Comparison of ENCODE assay signal across 8 cellular contexts in genomic region chr16:29925805-29926674, GRCh38. TPM values are rescaled to one million over a fixed set of nuclear protein-coding genes. Genes with fewer than 3 reads are reported as not detected.
DNase-seq lines count a peak whose midpoint lies in the region; ATAC-seq and TF ChIP-seq lines count a peak whose summit lies in the region.

KCTD13 (minus strand) TSS chr16:29926226; CDS start chr16:29926033, 193 bp downstream.

- ATAC-seq in HG02623 (IDR thresholded peaks at IDR 0.05; ENCODE audit: unreplicated experiment): peak; percentile 77
- ATAC-seq in activated naive CD8-positive, alpha-beta T cell treated with anti-CD3 and anti-CD28 coated beads, Interleukin-2, amount 50 U/mL, for 24 hours: peak; percentile 89

- H3K36me3 Mint-ChIP-seq in activated naive CD8-positive, alpha-beta T cell treated with anti-CD3 and anti-CD28 coated beads, Interleukin-2, amount 50 U/mL, for 24 hours (ENCODE audit: low read depth): peaks cover 12% of the 10 kb centered on the region
- H3K36me3 Mint-ChIP-seq in type B pancreatic cell: no peaks in the 10 kb centered on the region

- H3K4me3 Mint-ChIP-seq in activated naive CD8-positive, alpha-beta T cell treated with anti-CD3 and anti-CD28 coated beads, Interleukin-2, amount 50 U/mL, for 24 hours: peak within 1 kb of the TSS; percentile 92
- peak within 1 kb of the TSS; percentile 95 for H3K4me3 Mint-ChIP-seq in type B pancreatic cell

- H3K4me1 Mint-ChIP-seq in activated naive CD8-positive, alpha-beta T cell treated with anti-CD3 and anti-CD28 coated beads, Interleukin-2, amount 50 U/mL, for 24 hours: peaks cover 37% of the 10 kb centered on the region
- H3K4me1 Mint-ChIP-seq in type B pancreatic cell (ENCODE audit: unreplicated experiment): peaks cover 33% of the 10 kb centered on the region

- intact Hi-C loops in cardiac septum (cut with DNase I): loop anchor here (5.0 kb wide), 1 partner anchor 71 kb away; the partner anchor contains the start of genes HIRIP3 and INO80E

- H3K27ac Mint-ChIP-seq in activated naive CD8-positive, alpha-beta T cell treated with anti-CD3 and anti-CD28 coated beads, Interleukin-2, amount 50 U/mL, for 24 hours: peak within 1 kb of the TSS; percentile 93
- peak within 1 kb of the TSS; percentile 92 for H3K27ac Mint-ChIP-seq in type B pancreatic cell

- no peak for TF ChIP-seq CTCF in type B pancreatic cell (conservative IDR thresholded peaks at IDR 0.05)

- no peaks in the 10 kb centered on the region for H3K9me3 Mint-ChIP-seq in activated naive CD8-positive, alpha-beta T cell treated with anti-CD3 and anti-CD28 coated beads, Interleukin-2, amount 50 U/mL, for 24 hours
- no peaks in the 10 kb centered on the region for H3K9me3 Mint-ChIP-seq in type B pancreatic cell

- TF ChIP-seq POLR2A in GM10847 (IDR thresholded peaks at IDR 0.05; ENCODE audit: extremely low read depth, insufficient read length): peak; percentile 89

- DNase-seq in NCI-H1105 treated with DMSO at 0.1 percent for 48 hours (lab: John Stamatoyannopoulos, UW) (peak; percentile 69), SW480 (ENCODE audit: low spot score) (peak; percentile 78), cardiac septum (ENCODE audit: low spot score) (peak; percentile 95), pons (ENCODE audit: low spot score) (peak; percentile 85), type B pancreatic cell (ENCODE audit: extremely low spot score, unreplicated experiment) (peak; percentile 97)
- DNase-seq in activated naive CD8-positive, alpha-beta T cell treated with anti-CD3 and anti-CD28 coated beads, Interleukin-2, amount 50 U/mL, for 24 hours: peak; percentile 91

- no peaks in the 10 kb centered on the region for H3K27me3 Mint-ChIP-seq in activated naive CD8-positive, alpha-beta T cell treated with anti-CD3 and anti-CD28 coated beads, Interleukin-2, amount 50 U/mL, for 24 hours
- H3K27me3 Mint-ChIP-seq in type B pancreatic cell: no peaks in the 10 kb centered on the region

RNA-seq across cellular contexts. Expression of gene KCTD13, which starts in this region (rescaled TPM):
- total RNA-seq in cardiac septum (10.7 TPM), type B pancreatic cell (ENCODE audit: low replicate concordance) (17.9 and 20.6 TPM in 2 replicates)

Comparison
In these comparisons a context has a peak if more than half of its experiments do, and no peak if none do; other contexts are left out.
1. Peak in every context shown above with its lines: DNase-seq and ATAC-seq.